1 cellular context compared by ENCODE assay signal in the genomic region with DNA sequence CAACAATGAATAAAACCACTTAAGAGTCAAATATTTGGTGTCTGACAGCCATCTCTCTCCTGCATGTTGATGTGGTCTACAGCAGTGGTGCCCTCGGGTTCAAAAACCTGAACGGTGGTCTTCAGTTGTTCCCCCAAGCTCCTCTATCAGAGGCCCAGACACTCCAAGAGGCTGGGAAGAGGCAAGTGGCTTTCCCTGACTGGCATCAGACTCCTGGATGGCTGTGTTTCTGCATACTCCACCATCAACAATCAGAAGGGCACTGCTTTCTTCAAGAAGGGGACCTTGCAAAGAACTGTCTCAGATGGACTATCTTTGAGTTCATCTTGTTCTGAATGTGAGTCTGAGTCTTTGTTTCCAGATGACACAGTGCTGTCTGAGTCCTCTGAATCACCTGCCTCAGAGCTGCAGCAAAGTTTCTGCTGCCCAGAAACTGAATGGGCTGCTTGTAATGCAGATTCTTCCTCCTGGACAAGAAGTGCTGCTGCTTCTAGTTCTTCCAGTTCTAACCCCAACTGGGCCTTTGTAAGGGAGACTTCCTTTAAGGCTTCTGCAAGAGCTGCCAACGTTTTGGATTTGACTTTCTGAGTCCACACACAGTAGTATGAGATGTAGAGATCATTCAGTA.
TF ChIP-seq lines count a peak whose summit lies in the region.

No MANE protein-coding gene starts in this region.

TF ChIP-seq in WTC11, 78 proteins besides CTCF, POLR2A, EP300 and RAD21 (continued from another document):
- TF ChIP-seq, protein P1, sequence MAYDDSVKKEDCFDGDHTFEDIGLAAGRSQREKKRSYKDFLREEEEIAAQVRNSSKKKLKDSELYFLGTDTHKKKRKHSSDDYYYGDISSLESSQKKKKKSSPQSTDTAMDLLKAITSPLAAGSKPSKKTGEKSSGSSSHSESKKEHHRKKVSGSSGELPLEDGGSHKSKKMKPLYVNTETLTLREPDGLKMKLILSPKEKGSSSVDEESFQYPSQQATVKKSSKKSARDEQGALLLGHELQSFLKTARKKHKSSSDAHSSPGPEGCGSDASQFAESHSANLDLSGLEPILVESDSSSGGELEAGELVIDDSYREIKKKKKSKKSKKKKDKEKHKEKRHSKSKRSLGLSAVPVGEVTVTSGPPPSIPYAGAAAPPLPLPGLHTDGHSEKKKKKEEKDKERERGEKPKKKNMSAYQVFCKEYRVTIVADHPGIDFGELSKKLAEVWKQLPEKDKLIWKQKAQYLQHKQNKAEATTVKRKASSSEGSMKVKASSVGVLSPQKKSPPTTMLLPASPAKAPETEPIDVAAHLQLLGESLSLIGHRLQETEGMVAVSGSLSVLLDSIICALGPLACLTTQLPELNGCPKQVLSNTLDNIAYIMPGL (CRISPR knock-in tag; IDR thresholded peaks at IDR 0.05), result no peak
- no peak for TF ChIP-seq ZNF671 (CRISPR knock-in tag; IDR thresholded peaks at IDR 0.05)
- TF ChIP-seq, protein P2, sequence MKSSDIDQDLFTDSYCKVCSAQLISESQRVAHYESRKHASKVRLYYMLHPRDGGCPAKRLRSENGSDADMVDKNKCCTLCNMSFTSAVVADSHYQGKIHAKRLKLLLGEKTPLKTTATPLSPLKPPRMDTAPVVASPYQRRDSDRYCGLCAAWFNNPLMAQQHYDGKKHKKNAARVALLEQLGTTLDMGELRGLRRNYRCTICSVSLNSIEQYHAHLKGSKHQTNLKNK (CRISPR knock-in tag; IDR thresholded peaks at IDR 0.05), result no peak
- TF ChIP-seq ZBTB21 (CRISPR knock-in tag; IDR thresholded peaks at IDR 0.05; ENCODE audit: borderline replicate concordance), result no peak
- no peak for TF ChIP-seq GABPB1 (CRISPR knock-in tag; IDR thresholded peaks at IDR 0.05)
- no peak for TF ChIP-seq FOXJ3 (CRISPR knock-in tag; IDR thresholded peaks at IDR 0.05; ENCODE audit: borderline replicate concordance)
- TF ChIP-seq NR3C1 (CRISPR knock-in tag; conservative IDR thresholded peaks at IDR 0.05; ENCODE audit: low read depth), result no peak
- no peak for TF ChIP-seq CBFB (CRISPR knock-in tag; IDR thresholded peaks at IDR 0.05; ENCODE audit: low read depth)
- TF ChIP-seq, protein P3, sequence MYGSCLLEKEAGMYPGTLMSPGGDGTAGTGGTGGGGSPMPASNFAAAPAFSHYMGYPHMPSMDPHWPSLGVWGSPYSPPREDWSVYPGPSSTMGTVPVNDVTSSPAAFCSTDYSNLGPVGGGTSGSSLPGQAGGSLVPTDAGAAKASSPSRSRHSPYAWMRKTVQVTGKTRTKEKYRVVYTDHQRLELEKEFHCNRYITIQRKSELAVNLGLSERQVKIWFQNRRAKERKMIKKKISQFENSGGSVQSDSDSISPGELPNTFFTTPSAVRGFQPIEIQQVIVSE (CRISPR knock-in tag; IDR thresholded peaks at IDR 0.05; ENCODE audit: borderline replicate concordance), result no peak
- TF ChIP-seq, protein P4, sequence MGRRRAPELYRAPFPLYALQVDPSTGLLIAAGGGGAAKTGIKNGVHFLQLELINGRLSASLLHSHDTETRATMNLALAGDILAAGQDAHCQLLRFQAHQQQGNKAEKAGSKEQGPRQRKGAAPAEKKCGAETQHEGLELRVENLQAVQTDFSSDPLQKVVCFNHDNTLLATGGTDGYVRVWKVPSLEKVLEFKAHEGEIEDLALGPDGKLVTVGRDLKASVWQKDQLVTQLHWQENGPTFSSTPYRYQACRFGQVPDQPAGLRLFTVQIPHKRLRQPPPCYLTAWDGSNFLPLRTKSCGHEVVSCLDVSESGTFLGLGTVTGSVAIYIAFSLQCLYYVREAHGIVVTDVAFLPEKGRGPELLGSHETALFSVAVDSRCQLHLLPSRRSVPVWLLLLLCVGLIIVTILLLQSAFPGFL (CRISPR knock-in tag; IDR thresholded peaks at IDR 0.05; ENCODE audit: borderline replicate concordance), result no peak
- no peak for TF ChIP-seq TP53 (CRISPR knock-in tag; IDR thresholded peaks at IDR 0.05)
- no peak for TF ChIP-seq EMX1 (CRISPR knock-in tag; IDR thresholded peaks at IDR 0.05)
- TF ChIP-seq SOX15 (CRISPR knock-in tag; IDR thresholded peaks at IDR 0.05), result no peak
